Comparison of ENCODE assay signal across 9 cellular contexts in genomic region chr13:111178417-111178816, GRCh38.
DNase-seq lines count a peak whose midpoint lies in the region; ATAC-seq and TF ChIP-seq lines count a peak whose summit lies in the region.
"Had no signal": no experiment of that assay in that cellular context is flagged by ENCODE, and none has a peak within 500 bp of the region (broad histone marks: within the 10 kb centered on the region; RNA-seq: fewer than 3 reads in every experiment).

No MANE protein-coding gene starts in this region.

- no CpG with 5 or more reads among the region's 4 CpGs for WGBS in IMR-90 (ENCODE audit: extremely low coverage in 2 of 2, insufficient read length in 1 of 2), 2 experiments

- no peak for ATAC-seq in IMR-90 (ENCODE audit: low read depth)
- no peak for ATAC-seq in activated naive CD8-positive, alpha-beta T cell treated with anti-CD3 and anti-CD28 coated beads, Interleukin-2, amount 10 ng/mL, durations not matched to agents 7 days and 5 days (ENCODE audit: low read depth)
- ATAC-seq in stimulated activated naive B cell treated with anti-CD40 and anti-IgM and Interleukin-4, amounts not matched to agents 10 μg/mL and 1 μg/mL and 100 μg/mL, for 72 hours (replicated peaks) = no peak

- H3K18ac ChIP-seq in IMR-90 (ENCODE audit: low read depth, low read length) = no peak overlapping the region

- H4K20me1 ChIP-seq in IMR-90 (ENCODE audit: insufficient read depth, low read length) = peaks cover 86% of the 10 kb centered on the region

- H2AFZ ChIP-seq in IMR-90 (replicated peaks; ENCODE audit: low read length, poor library complexity) = no peak overlapping the region

- no peak for TF ChIP-seq RAD21 in IMR-90 (IDR thresholded peaks at IDR 0.05; ENCODE audit: low read length)

- no peak overlapping the region for H3K9ac ChIP-seq in IMR-90 (ENCODE audit: low read depth, low read length)

- no peak overlapping the region for H2BK20ac ChIP-seq in IMR-90 (ENCODE audit: low read depth, low read length)

- POLR2A ChIA-PET in IMR-90 (lab: Charles Lee; ENCODE audit: unreplicated experiment) = no interaction called here
- POLR2A ChIA-PET in activated naive CD8-positive, alpha-beta T cell treated with anti-CD3 and anti-CD28 coated beads, Interleukin-2, amount 10 ng/mL, durations not matched to agents 7 days and 5 days (lab: Charles Lee) = no interaction called here

- H3K36me3 ChIP-seq in IMR-90 (ENCODE audit: control insufficient read depth, insufficient read depth, low read length) (no peaks in the 10 kb centered on the region; the same call in 1 of the 2 replicates), right atrium auricular region (no peaks in the 10 kb centered on the region)

- no peak for TF ChIP-seq POLR2A in IMR-90 (IDR thresholded peaks at IDR 0.05; ENCODE audit: low read depth, low read length)

- no peak overlapping the region for H3K4me2 ChIP-seq in IMR-90 (ENCODE audit: low read depth, low read length)

- no peak overlapping the region for H3K4ac ChIP-seq in IMR-90 (ENCODE audit: low read depth, low read length)

- H4K8ac ChIP-seq in IMR-90 (ENCODE audit: low read depth in 2 of 2, low read length in 2 of 2) = no peak overlapping the region

- H3K79me1 ChIP-seq in IMR-90 (ENCODE audit: low read depth in 1 of 2, low read length in 2 of 2) = peaks cover 62 to 96% of the 10 kb centered on the region in 2 experiments

- H3K4me1 Mint-ChIP-seq in activated naive CD8-positive, alpha-beta T cell treated with anti-CD3 and anti-CD28 coated beads, Interleukin-2, amount 10 ng/mL, durations not matched to agents 7 days and 5 days = peaks cover 73% of the 10 kb centered on the region
- peaks cover 67 to 92% of the 10 kb centered on the region in 2 donors for H3K4me1 Mint-ChIP-seq in stimulated activated naive B cell treated with anti-CD40 and anti-IgM and Interleukin-4, amounts not matched to agents 10 μg/mL and 1 μg/mL and 100 μg/mL, for 72 hours

- H2AK9ac ChIP-seq in IMR-90 (replicated peaks; ENCODE audit: low read depth, low read length, poor library complexity) = no peak overlapping the region

- H4K91ac ChIP-seq in IMR-90 (ENCODE audit: insufficient read depth, low read depth, low read length) = no peak overlapping the region

- no peak for DNase-seq in IMR-90
- DNase-seq in activated naive CD8-positive, alpha-beta T cell treated with anti-CD3 and anti-CD28 coated beads, Interleukin-2, amount 10 ng/mL, durations not matched to agents 7 days and 5 days = no peak
- DNase-seq in right atrium auricular region (ENCODE audit: low spot score) = no peak
- DNase-seq in stimulated activated naive B cell treated with anti-CD40 and anti-IgM and Interleukin-4, amounts not matched to agents 10 μg/mL and 1 μg/mL and 100 μg/mL, for 72 hours = no peak
- no peak for DNase-seq in NCI-H128 (lab: John Stamatoyannopoulos, UW; ENCODE audit: unreplicated experiment)
- DNase-seq in stimulated activated naive CD4-positive, alpha-beta T cell treated with Interleukin-2 at 50 U/mL for 16 hours (lab: John Stamatoyannopoulos, UW) = no peak
- no peak for DNase-seq in NCI-H1105 (lab: John Stamatoyannopoulos, UW)
- DNase-seq: cerebellar nuclear complex; stimulated activated CD8-positive, alpha-beta memory T cell treated with anti-CD3 and anti-CD28 coated beads, Interleukin-4, amount 100 ng/mL, for 48 hours had no signal

- H3K4me3 ChIP-seq in IMR-90 (ENCODE audit: insufficient read depth, low read depth, low read length) (no peak overlapping the region), right atrium auricular region (no peak overlapping the region)

- H3K9me3 Mint-ChIP-seq in activated naive CD8-positive, alpha-beta T cell treated with anti-CD3 and anti-CD28 coated beads, Interleukin-2, amount 10 ng/mL, durations not matched to agents 7 days and 5 days = peaks cover 13% of the 10 kb centered on the region
- peaks cover 17 to 20% of the 10 kb centered on the region in 2 donors for H3K9me3 Mint-ChIP-seq in stimulated activated naive B cell treated with anti-CD40 and anti-IgM and Interleukin-4, amounts not matched to agents 10 μg/mL and 1 μg/mL and 100 μg/mL, for 72 hours

- no peaks in the 10 kb centered on the region for H3K9me3 ChIP-seq in IMR-90 (ENCODE audit: control insufficient read depth, insufficient read depth, low read length)
- no peaks in the 10 kb centered on the region for H3K9me3 ChIP-seq in right atrium auricular region

- H2BK120ac ChIP-seq in IMR-90 (ENCODE audit: low read depth, low read length) = no peak overlapping the region

- H2AK5ac ChIP-seq in IMR-90 (ENCODE audit: low read depth, low read length) = no peak overlapping the region

- no peak overlapping the region for H2BK5ac ChIP-seq in IMR-90 (ENCODE audit: low read depth, low read length, poor library complexity, severe bottlenecking)

- in situ Hi-C loops in IMR-90 (cut with MboI; ENCODE audit: low sequenced_read_pairs) = no loop called here

- no peak for TF ChIP-seq CTCF in IMR-90 (conservative IDR thresholded peaks at IDR 0.05; ENCODE audit: low read depth, low read length)
- no peak for TF ChIP-seq CTCF in right atrium auricular region (IDR thresholded peaks at IDR 0.05)

- H3K27ac ChIP-seq in IMR-90 (ENCODE audit: insufficient read depth, low read length) = no peak overlapping the region
- H3K27ac ChIP-seq in right atrium auricular region = peak overlapping the region; percentile 77 to 81

- no peak overlapping the region for H3K23ac ChIP-seq in IMR-90 (ENCODE audit: low read depth, low read length)

- peak overlapping the region; percentile 97 for H3K27ac Mint-ChIP-seq in activated naive CD8-positive, alpha-beta T cell treated with anti-CD3 and anti-CD28 coated beads, Interleukin-2, amount 10 ng/mL, durations not matched to agents 7 days and 5 days
- peak overlapping the region; percentile 92 for H3K27ac Mint-ChIP-seq in stimulated activated naive B cell treated with anti-CD40 and anti-IgM and Interleukin-4, amounts not matched to agents 10 μg/mL and 1 μg/mL and 100 μg/mL, for 72 hours

- H3K14ac ChIP-seq in IMR-90 (replicated peaks; ENCODE audit: low read depth, low read length) = no peak overlapping the region

- H3K9me1 ChIP-seq in IMR-90 (ENCODE audit: insufficient read depth, low read length) = peaks cover 37% of the 10 kb centered on the region

- H3K27me3 Mint-ChIP-seq in activated naive CD8-positive, alpha-beta T cell treated with anti-CD3 and anti-CD28 coated beads, Interleukin-2, amount 10 ng/mL, durations not matched to agents 7 days and 5 days = no peaks in the 10 kb centered on the region
- H3K27me3 Mint-ChIP-seq in stimulated activated naive B cell treated with anti-CD40 and anti-IgM and Interleukin-4, amounts not matched to agents 10 μg/mL and 1 μg/mL and 100 μg/mL, for 72 hours = no peaks in the 10 kb centered on the region

- CTCF ChIA-PET in IMR-90 (lab: Yijun Ruan, JAX) = no interaction called here

- H3K36me3 Mint-ChIP-seq in activated naive CD8-positive, alpha-beta T cell treated with anti-CD3 and anti-CD28 coated beads, Interleukin-2, amount 10 ng/mL, durations not matched to agents 7 days and 5 days = peaks cover 72% of the 10 kb centered on the region
- peaks cover 55 to 81% of the 10 kb centered on the region in 2 donors for H3K36me3 Mint-ChIP-seq in stimulated activated naive B cell treated with anti-CD40 and anti-IgM and Interleukin-4, amounts not matched to agents 10 μg/mL and 1 μg/mL and 100 μg/mL, for 72 hours

- H3K4me1 ChIP-seq in IMR-90 (ENCODE audit: control insufficient read depth, insufficient read depth, low read length) = peaks cover 8% of the 10 kb centered on the region
- H3K4me1 ChIP-seq in right atrium auricular region = peaks cover 0 to 41% of the 10 kb centered on the region in 2 donors

- H3K27me3 ChIP-seq in IMR-90 (ENCODE audit: control insufficient read depth, insufficient read depth, low read length) = no peaks in the 10 kb centered on the region
- H3K27me3 ChIP-seq in right atrium auricular region = no peaks in the 10 kb centered on the region

- H4K5ac ChIP-seq in IMR-90 (ENCODE audit: low read depth, low read length) = no peak overlapping the region

- no TSS peak for BruUV-seq in IMR-90 (replicated peaks; lab: Mats Ljungman, UMichigan)

- H3K56ac ChIP-seq in IMR-90 (ENCODE audit: extremely low read depth, insufficient read depth, low read length) = no peak overlapping the region

- H2BK15ac ChIP-seq in IMR-90 (ENCODE audit: low read depth, low read length) = no peak overlapping the region

- intact Hi-C loops in IMR-90 (cut with micrococcal nuclease) = no loop called here

- no peak overlapping the region for H3K4me3 Mint-ChIP-seq in activated naive CD8-positive, alpha-beta T cell treated with anti-CD3 and anti-CD28 coated beads, Interleukin-2, amount 10 ng/mL, durations not matched to agents 7 days and 5 days
- H3K4me3 Mint-ChIP-seq in stimulated activated naive B cell treated with anti-CD40 and anti-IgM and Interleukin-4, amounts not matched to agents 10 μg/mL and 1 μg/mL and 100 μg/mL, for 72 hours = no peak overlapping the region

- dilution Hi-C loops in IMR-90 (cut with HindIII; ENCODE audit: low sequenced_read_pairs, unreplicated experiment) = no loop called here

TF ChIP-seq in IMR-90, 13 proteins besides CTCF, POLR2A, EP300 and RAD21 (continues in another document):
- TF ChIP-seq MXI1 (IDR thresholded peaks at IDR 0.05; ENCODE audit: borderline replicate concordance, low read depth, low read length) (no peak), SMC3 (IDR thresholded peaks at IDR 0.05; ENCODE audit: low read depth, low read length) (no peak), CHD1 (IDR thresholded peaks at IDR 0.05; ENCODE audit: low read depth, low read length) (no peak), MAFK (IDR thresholded peaks at IDR 0.05; ENCODE audit: low read depth, low read length) (peak; percentile 89), RCOR1 (IDR thresholded peaks at IDR 0.05; ENCODE audit: insufficient replicate concordance, low read length) (no peak), RFX5 (IDR thresholded peaks at IDR 0.05; ENCODE audit: low read depth, low read length) (no peak)
- TF ChIP-seq, protein P1, sequence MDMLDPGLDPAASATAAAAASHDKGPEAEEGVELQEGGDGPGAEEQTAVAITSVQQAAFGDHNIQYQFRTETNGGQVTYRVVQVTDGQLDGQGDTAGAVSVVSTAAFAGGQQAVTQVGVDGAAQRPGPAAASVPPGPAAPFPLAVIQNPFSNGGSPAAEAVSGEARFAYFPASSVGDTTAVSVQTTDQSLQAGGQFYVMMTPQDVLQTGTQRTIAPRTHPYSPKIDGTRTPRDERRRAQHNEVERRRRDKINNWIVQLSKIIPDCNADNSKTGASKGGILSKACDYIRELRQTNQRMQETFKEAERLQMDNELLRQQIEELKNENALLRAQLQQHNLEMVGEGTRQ (IDR thresholded peaks at IDR 0.05; ENCODE audit: low read depth, low read length) = no peak
